Comparison of ENCODE assay signal across 1 cellular context in the genomic region with DNA sequence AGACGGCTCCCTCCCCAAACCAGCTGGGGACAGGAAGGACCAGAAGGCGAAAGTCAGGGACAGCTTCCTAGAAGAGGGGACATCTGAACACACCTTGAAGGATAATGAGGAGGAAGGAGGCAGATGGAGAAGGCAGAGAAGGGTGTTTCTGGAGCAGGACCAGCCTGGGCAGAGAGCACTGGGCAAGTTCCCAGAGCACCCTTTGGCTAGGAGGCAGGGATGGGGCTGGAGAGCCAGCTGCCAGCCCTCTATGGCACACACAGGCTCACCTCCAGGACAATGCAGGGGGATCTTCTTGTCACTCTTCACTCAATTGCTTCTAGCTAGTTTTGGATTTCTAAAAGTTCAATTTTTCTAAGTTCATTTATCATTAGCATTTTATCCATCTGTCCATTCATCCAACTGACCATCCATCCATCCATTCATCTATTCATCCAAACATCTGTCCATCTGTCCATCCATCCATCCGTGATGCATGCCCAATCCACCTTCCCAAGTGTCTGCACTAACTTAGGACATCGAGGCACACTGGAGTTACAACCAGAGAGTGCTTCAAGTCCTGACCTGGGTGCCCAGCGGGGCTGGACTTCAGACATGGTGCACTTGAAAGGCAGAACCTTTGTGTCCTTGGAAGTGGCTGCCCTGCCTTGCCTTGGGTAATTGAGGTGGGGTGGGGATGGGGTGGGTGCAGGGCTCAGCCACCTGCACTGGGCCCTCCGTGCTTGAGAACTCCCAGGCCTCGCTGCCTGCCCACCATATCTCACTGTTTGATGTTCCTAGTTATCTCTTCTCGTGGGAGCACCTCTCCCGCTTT.
TF ChIP-seq lines count a peak whose summit lies in the region.

No MANE protein-coding gene starts in this region.

TF ChIP-seq in WTC11, 78 proteins besides CTCF, POLR2A, EP300 and RAD21 (continued from another document):
- no peak for TF ChIP-seq NFYB (CRISPR knock-in tag; conservative IDR thresholded peaks at IDR 0.05; ENCODE audit: low read depth)
- no peak for TF ChIP-seq ZNF263 (CRISPR knock-in tag; IDR thresholded peaks at IDR 0.05; ENCODE audit: low read depth)
- TF ChIP-seq ZNF219 (CRISPR knock-in tag; IDR thresholded peaks at IDR 0.05; ENCODE audit: borderline replicate concordance): no peak
- no peak for TF ChIP-seq MYBL2 (CRISPR knock-in tag; IDR thresholded peaks at IDR 0.05)
